1 cellular context compared by ENCODE assay signal in genomic region chr1:214459895-214460294, GRCh38.
TF ChIP-seq lines count a peak whose summit lies in the region.

No MANE protein-coding gene starts in this region.

TF ChIP-seq in GM12878, 131 proteins besides CTCF, POLR2A, EP300 and RAD21:
- TF ChIP-seq E2F4 (IDR thresholded peaks at IDR 0.05; ENCODE audit: low read depth, low read length) (no peak), ZNF207 (IDR thresholded peaks at IDR 0.05; ENCODE audit: borderline replicate concordance) (no peak), TCF7 (IDR thresholded peaks at IDR 0.05; ENCODE audit: borderline replicate concordance) (no peak), ATF3 (IDR thresholded peaks at IDR 0.05; ENCODE audit: borderline replicate concordance, extremely low read depth, low read depth, low read length) (no peak), RELB (IDR thresholded peaks at IDR 0.05; ENCODE audit: low read depth) (no peak), IRF3 (IDR thresholded peaks at IDR 0.05) (no peak), ESRRA (IDR thresholded peaks at IDR 0.05; ENCODE audit: low read length) (no peak), CREB1 (IDR thresholded peaks at IDR 0.05; ENCODE audit: low read depth) (no peak), TBL1XR1 (IDR thresholded peaks at IDR 0.05; ENCODE audit: low read depth, low read length) (no peak), YBX1 (IDR thresholded peaks at IDR 0.05) (no peak)
